Comparison of ENCODE assay signal across 1 cellular context in the genomic region with DNA sequence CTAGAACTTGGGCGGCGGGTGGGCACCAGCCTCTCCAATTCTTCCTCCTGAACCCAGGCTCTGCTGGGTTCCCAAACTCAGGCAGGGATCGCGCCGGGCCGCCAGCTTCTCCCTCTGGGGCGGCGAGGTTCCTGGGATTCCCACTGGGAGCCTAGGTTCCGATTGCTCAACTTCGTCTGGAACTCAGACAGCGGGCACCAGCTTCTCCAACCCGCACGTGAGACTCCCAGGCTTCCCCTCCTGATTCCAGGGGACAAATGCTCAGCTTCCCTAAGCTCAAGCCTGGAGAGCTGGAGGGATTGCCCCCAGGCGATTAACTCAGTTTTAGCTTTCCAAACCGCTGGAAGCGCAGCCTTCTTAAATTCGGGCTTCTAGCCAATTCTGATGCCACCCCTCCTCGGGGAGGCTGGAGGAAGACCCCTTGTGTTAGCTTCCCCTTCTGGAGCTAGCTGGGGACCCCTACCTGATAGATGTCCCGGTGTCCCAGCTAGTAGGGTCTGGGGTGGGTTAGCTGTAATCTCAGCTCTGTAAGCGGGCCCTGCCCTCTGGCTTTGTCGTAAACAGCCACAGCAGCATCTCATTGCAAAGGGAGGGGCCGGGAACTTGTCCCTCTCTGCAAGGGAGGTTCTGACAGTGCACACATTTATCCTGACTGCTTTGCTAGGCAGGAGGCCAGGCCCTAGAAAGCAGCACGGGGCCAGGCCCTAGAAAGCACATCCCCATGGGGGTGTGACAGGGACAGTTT.
TF ChIP-seq lines count a peak whose summit lies in the region.

No MANE protein-coding gene starts in this region.

TF ChIP-seq in H1, 55 proteins besides CTCF, POLR2A, EP300 and RAD21:
- TF ChIP-seq CEBPB (IDR thresholded peaks at IDR 0.05; ENCODE audit: low read depth, low read length) = peak; percentile 68
- no peak for TF ChIP-seq TEAD4 (IDR thresholded peaks at IDR 0.05; ENCODE audit: low read depth, low read length)
- TF ChIP-seq, protein P1, sequence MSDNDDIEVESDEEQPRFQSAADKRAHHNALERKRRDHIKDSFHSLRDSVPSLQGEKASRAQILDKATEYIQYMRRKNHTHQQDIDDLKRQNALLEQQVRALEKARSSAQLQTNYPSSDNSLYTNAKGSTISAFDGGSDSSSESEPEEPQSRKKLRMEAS (IDR thresholded peaks at IDR 0.05) = no peak
- TF ChIP-seq SAP30 (IDR thresholded peaks at IDR 0.05; ENCODE audit: insufficient read depth, insufficient replicate concordance, low read length) = peak; percentile 25
- TF ChIP-seq BRCA1 (IDR thresholded peaks at IDR 0.05; ENCODE audit: low read depth, low read length) = no peak
